1 cellular context compared by ENCODE assay signal in the genomic region with DNA sequence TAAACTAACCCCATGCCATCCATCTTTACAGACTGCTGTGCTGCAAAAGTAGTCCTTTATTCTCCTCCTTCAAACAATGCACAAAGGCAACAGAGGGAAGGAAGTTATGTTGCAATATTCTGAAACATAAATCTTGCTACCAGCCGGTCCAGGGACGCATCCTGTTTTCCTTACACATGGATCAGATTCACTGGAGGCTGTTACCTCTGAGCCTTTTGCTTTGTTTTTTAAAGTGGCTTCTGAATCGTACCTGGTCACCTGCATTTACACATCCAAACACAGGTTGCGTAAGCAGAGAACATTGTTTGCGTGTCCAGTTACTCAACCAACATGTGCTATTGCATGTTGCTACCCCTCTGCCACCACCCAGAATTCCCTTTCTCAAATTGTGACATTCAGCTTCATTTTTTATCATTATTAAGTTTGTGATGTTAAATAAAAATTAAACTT.
TF ChIP-seq lines count a peak whose summit lies in the region.

No MANE protein-coding gene starts in this region.

TF ChIP-seq in HepG2, 621 proteins besides CTCF, POLR2A, EP300 and RAD21 (continued from another document):
- TF ChIP-seq, protein P1, sequence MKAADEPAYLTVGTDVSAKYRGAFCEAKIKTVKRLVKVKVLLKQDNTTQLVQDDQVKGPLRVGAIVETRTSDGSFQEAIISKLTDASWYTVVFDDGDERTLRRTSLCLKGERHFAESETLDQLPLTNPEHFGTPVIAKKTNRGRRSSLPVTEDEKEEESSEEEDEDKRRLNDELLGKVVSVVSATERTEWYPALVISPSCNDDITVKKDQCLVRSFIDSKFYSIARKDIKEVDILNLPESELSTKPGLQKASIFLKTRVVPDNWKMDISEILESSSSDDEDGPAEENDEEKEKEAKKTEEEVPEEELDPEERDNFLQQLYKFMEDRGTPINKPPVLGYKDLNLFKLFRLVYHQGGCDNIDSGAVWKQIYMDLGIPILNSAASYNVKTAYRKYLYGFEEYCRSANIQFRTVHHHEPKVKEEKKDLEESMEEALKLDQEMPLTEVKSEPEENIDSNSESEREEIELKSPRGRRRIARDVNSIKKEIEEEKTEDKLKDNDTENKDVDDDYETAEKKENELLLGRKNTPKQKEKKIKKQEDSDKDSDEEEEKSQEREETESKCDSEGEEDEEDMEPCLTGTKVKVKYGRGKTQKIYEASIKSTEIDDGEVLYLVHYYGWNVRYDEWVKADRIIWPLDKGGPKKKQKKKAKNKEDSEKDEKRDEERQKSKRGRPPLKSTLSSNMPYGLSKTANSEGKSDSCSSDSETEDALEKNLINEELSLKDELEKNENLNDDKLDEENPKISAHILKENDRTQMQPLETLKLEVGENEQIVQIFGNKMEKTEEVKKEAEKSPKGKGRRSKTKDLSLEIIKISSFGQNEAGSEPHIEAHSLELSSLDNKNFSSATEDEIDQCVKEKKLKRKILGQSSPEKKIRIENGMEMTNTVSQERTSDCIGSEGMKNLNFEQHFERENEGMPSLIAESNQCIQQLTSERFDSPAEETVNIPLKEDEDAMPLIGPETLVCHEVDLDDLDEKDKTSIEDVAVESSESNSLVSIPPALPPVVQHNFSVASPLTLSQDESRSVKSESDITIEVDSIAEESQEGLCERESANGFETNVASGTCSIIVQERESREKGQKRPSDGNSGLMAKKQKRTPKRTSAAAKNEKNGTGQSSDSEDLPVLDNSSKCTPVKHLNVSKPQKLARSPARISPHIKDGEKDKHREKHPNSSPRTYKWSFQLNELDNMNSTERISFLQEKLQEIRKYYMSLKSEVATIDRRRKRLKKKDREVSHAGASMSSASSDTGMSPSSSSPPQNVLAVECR (CRISPR knock-in tag; IDR thresholded peaks at IDR 0.05; ENCODE audit: borderline replicate concordance), result peak; percentile 71; the same call in 1 of the 2 replicates
- TF ChIP-seq ZNF3 (CRISPR knock-in tag; IDR thresholded peaks at IDR 0.05) (no peak), KDM3A (CRISPR knock-in tag; IDR thresholded peaks at IDR 0.05; ENCODE audit: low read depth) (0 out of 2 replicates have a peak, but pooled peaks have one; percentile 77), KLF13 (CRISPR knock-in tag; IDR thresholded peaks at IDR 0.05) (no peak), ZFP36L2 (CRISPR knock-in tag; IDR thresholded peaks at IDR 0.05) (peak; percentile 56; the same call in 1 of the 2 replicates), NR2F2 (IDR thresholded peaks at IDR 0.05; ENCODE audit: borderline replicate concordance, low read depth) (peak; percentile 32; the same call in 1 of the 2 replicates), ZNF256 (CRISPR knock-in tag; conservative IDR thresholded peaks at IDR 0.05) (no peak), ZNF343 (CRISPR knock-in tag; IDR thresholded peaks at IDR 0.05) (no peak), ZNF768 (CRISPR knock-in tag; IDR thresholded peaks at IDR 0.05) (no peak), MXD4 (CRISPR knock-in tag; IDR thresholded peaks at IDR 0.05) (no peak; the same call in 1 of the 2 replicates), ZNF329 (CRISPR knock-in tag; IDR thresholded peaks at IDR 0.05; ENCODE audit: low read depth) (no peak), SNAPC2 (CRISPR knock-in tag; IDR thresholded peaks at IDR 0.05) (no peak), KLF15 (CRISPR knock-in tag; IDR thresholded peaks at IDR 0.05; ENCODE audit: borderline replicate concordance) (no peak), ZNF10 (CRISPR knock-in tag; IDR thresholded peaks at IDR 0.05; ENCODE audit: borderline replicate concordance, low read depth) (no peak), RNF2 (conservative IDR thresholded peaks at IDR 0.05; ENCODE audit: low read depth) (no peak), ZNF430 (CRISPR knock-in tag; IDR thresholded peaks at IDR 0.05) (no peak), SCMH1 (CRISPR knock-in tag; IDR thresholded peaks at IDR 0.05; ENCODE audit: borderline replicate concordance) (no peak), ZSCAN25 (CRISPR knock-in tag; IDR thresholded peaks at IDR 0.05) (no peak), GATAD2A (CRISPR knock-in tag; IDR thresholded peaks at IDR 0.05) (peak; percentile 99), NFE2L1 (CRISPR knock-in tag; IDR thresholded peaks at IDR 0.05; ENCODE audit: borderline replicate concordance) (no peak), SIN3B (IDR thresholded peaks at IDR 0.05; ENCODE audit: low read length) (no peak), ELF4 (CRISPR knock-in tag; IDR thresholded peaks at IDR 0.05; ENCODE audit: borderline replicate concordance) (no peak), ZFP62 (CRISPR knock-in tag; IDR thresholded peaks at IDR 0.05) (no peak), EED (CRISPR knock-in tag; IDR thresholded peaks at IDR 0.05) (no peak), TBX3 (IDR thresholded peaks at IDR 0.05; ENCODE audit: borderline replicate concordance) (no peak), SIN3A (IDR thresholded peaks at IDR 0.05; ENCODE audit: borderline replicate concordance, low read depth, low read length) (peak; percentile 60), HOXA9 (CRISPR knock-in tag; IDR thresholded peaks at IDR 0.05; ENCODE audit: borderline replicate concordance) (peak; percentile 67; the same call in 1 of the 2 replicates), FOXM1 (CRISPR knock-in tag; IDR thresholded peaks at IDR 0.05) (no peak), ZNF557 (CRISPR knock-in tag; IDR thresholded peaks at IDR 0.05) (no peak), ZEB1 (IDR thresholded peaks at IDR 0.05; ENCODE audit: insufficient replicate concordance, low read depth) (peak; percentile 97), ZNF335 (CRISPR knock-in tag; IDR thresholded peaks at IDR 0.05) (no peak)
- TF ChIP-seq, protein P2, sequence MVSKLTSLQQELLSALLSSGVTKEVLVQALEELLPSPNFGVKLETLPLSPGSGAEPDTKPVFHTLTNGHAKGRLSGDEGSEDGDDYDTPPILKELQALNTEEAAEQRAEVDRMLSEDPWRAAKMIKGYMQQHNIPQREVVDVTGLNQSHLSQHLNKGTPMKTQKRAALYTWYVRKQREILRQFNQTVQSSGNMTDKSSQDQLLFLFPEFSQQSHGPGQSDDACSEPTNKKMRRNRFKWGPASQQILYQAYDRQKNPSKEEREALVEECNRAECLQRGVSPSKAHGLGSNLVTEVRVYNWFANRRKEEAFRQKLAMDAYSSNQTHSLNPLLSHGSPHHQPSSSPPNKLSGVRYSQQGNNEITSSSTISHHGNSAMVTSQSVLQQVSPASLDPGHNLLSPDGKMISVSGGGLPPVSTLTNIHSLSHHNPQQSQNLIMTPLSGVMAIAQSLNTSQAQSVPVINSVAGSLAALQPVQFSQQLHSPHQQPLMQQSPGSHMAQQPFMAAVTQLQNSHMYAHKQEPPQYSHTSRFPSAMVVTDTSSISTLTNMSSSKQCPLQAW (CRISPR knock-in tag; IDR thresholded peaks at IDR 0.05), result 0 out of 2 replicates have a peak, but pooled peaks have one; percentile 37
- TF ChIP-seq, protein P3, sequence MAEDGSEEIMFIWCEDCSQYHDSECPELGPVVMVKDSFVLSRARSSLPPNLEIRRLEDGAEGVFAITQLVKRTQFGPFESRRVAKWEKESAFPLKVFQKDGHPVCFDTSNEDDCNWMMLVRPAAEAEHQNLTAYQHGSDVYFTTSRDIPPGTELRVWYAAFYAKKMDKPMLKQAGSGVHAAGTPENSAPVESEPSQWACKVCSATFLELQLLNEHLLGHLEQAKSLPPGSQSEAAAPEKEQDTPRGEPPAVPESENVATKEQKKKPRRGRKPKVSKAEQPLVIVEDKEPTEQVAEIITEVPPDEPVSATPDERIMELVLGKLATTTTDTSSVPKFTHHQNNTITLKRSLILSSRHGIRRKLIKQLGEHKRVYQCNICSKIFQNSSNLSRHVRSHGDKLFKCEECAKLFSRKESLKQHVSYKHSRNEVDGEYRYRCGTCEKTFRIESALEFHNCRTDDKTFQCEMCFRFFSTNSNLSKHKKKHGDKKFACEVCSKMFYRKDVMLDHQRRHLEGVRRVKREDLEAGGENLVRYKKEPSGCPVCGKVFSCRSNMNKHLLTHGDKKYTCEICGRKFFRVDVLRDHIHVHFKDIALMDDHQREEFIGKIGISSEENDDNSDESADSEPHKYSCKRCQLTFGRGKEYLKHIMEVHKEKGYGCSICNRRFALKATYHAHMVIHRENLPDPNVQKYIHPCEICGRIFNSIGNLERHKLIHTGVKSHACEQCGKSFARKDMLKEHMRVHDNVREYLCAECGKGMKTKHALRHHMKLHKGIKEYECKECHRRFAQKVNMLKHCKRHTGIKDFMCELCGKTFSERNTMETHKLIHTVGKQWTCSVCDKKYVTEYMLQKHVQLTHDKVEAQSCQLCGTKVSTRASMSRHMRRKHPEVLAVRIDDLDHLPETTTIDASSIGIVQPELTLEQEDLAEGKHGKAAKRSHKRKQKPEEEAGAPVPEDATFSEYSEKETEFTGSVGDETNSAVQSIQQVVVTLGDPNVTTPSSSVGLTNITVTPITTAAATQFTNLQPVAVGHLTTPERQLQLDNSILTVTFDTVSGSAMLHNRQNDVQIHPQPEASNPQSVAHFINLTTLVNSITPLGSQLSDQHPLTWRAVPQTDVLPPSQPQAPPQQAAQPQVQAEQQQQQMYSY (CRISPR knock-in tag; IDR thresholded peaks at IDR 0.05), result no peak
- TF ChIP-seq, protein P4, sequence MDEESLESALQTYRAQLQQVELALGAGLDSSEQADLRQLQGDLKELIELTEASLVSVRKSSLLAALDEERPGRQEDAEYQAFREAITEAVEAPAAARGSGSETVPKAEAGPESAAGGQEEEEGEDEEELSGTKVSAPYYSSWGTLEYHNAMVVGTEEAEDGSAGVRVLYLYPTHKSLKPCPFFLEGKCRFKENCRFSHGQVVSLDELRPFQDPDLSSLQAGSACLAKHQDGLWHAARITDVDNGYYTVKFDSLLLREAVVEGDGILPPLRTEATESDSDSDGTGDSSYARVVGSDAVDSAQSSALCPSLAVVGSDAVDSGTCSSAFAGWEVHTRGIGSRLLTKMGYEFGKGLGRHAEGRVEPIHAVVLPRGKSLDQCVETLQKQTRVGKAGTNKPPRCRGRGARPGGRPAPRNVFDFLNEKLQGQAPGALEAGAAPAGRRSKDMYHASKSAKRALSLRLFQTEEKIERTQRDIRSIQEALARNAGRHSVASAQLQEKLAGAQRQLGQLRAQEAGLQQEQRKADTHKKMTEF (CRISPR knock-in tag; IDR thresholded peaks at IDR 0.05), result peak; percentile 85
- TF ChIP-seq, protein P5, sequence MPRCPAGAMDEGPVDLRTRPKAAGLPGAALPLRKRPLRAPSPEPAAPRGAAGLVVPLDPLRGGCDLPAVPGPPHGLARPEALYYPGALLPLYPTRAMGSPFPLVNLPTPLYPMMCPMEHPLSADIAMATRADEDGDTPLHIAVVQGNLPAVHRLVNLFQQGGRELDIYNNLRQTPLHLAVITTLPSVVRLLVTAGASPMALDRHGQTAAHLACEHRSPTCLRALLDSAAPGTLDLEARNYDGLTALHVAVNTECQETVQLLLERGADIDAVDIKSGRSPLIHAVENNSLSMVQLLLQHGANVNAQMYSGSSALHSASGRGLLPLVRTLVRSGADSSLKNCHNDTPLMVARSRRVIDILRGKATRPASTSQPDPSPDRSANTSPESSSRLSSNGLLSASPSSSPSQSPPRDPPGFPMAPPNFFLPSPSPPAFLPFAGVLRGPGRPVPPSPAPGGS (CRISPR knock-in tag; IDR thresholded peaks at IDR 0.05), result no peak
- TF ChIP-seq, protein P6, sequence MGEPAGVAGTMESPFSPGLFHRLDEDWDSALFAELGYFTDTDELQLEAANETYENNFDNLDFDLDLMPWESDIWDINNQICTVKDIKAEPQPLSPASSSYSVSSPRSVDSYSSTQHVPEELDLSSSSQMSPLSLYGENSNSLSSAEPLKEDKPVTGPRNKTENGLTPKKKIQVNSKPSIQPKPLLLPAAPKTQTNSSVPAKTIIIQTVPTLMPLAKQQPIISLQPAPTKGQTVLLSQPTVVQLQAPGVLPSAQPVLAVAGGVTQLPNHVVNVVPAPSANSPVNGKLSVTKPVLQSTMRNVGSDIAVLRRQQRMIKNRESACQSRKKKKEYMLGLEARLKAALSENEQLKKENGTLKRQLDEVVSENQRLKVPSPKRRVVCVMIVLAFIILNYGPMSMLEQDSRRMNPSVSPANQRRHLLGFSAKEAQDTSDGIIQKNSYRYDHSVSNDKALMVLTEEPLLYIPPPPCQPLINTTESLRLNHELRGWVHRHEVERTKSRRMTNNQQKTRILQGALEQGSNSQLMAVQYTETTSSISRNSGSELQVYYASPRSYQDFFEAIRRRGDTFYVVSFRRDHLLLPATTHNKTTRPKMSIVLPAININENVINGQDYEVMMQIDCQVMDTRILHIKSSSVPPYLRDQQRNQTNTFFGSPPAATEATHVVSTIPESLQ (CRISPR knock-in tag; conservative IDR thresholded peaks at IDR 0.05), result no peak
- TF ChIP-seq, protein P7, sequence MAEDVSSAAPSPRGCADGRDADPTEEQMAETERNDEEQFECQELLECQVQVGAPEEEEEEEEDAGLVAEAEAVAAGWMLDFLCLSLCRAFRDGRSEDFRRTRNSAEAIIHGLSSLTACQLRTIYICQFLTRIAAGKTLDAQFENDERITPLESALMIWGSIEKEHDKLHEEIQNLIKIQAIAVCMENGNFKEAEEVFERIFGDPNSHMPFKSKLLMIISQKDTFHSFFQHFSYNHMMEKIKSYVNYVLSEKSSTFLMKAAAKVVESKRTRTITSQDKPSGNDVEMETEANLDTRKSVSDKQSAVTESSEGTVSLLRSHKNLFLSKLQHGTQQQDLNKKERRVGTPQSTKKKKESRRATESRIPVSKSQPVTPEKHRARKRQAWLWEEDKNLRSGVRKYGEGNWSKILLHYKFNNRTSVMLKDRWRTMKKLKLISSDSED (CRISPR knock-in tag; IDR thresholded peaks at IDR 0.05), result no peak
- TF ChIP-seq, protein P8, sequence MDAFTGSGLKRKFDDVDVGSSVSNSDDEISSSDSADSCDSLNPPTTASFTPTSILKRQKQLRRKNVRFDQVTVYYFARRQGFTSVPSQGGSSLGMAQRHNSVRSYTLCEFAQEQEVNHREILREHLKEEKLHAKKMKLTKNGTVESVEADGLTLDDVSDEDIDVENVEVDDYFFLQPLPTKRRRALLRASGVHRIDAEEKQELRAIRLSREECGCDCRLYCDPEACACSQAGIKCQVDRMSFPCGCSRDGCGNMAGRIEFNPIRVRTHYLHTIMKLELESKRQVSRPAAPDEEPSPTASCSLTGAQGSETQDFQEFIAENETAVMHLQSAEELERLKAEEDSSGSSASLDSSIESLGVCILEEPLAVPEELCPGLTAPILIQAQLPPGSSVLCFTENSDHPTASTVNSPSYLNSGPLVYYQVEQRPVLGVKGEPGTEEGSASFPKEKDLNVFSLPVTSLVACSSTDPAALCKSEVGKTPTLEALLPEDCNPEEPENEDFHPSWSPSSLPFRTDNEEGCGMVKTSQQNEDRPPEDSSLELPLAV (CRISPR knock-in tag; conservative IDR thresholded peaks at IDR 0.05; ENCODE audit: low read depth), result no peak
